In genomic region chr17:48725294-48726064, GRCh38 we compare ENCODE assay signal across 17 cellular contexts. TPM values are rescaled to one million over a fixed set of nuclear protein-coding genes. Genes with fewer than 3 reads are reported as not detected.
A peak's percentile ranks its signal among the peaks of the same experiment; 100 is the strongest.
DNase-seq lines count a peak whose midpoint lies in the region; ATAC-seq, FAIRE-seq and TF ChIP-seq lines count a peak whose summit lies in the region.
"Had no signal": no experiment of that assay in that cellular context is flagged by ENCODE, and none has a peak within 500 bp of the region (broad histone marks: within the 10 kb centered on the region; RNA-seq: fewer than 3 reads in every experiment).

No MANE protein-coding gene starts in this region.

- H3K27ac ChIP-seq in VCaP (peak overlapping the region; percentile 100), smooth muscle cell (ENCODE audit: low read depth) (no peak overlapping the region), pancreas (no peak overlapping the region)

- no peaks in the 10 kb centered on the region for H3K9me3 Mint-ChIP-seq in activated naive CD4-positive, alpha-beta T cell treated with anti-CD3 and anti-CD28 coated beads, Interleukin-2, amount 50 U/mL, for 24 hours

- FAIRE-seq in pancreas (lab: Jason Lieb, UNC), result no peak

- intact Hi-C loops in pancreas (cut with DNase I), result loop anchor here in 2 of 3 donors (5.0 to 10.0 kb wide), 3 partner anchors 62 to 309 kb away; no protein-coding TSS in a partner anchor

- DNase-seq in activated naive CD4-positive, alpha-beta T cell treated with Interleukin-2 at 50 U/mL for 16 hours, result no peak
- no peak for DNase-seq in smooth muscle cell (lab: John Stamatoyannopoulos, UW; ENCODE audit: unreplicated experiment)
- DNase-seq in GF-D8 (lab: John Stamatoyannopoulos, UW), result no peak
- no peak for DNase-seq in pancreas
- DNase-seq: activated CD4-positive, alpha-beta T cell treated with anti-CD3 and anti-CD28 coated beads for 36 hours; activated effector memory CD4-positive, alpha-beta T cell treated with anti-CD3 and anti-CD28 coated beads, Interleukin-2, amount 50 U/mL, for 16 hours; cerebellar nuclear complex; NCI-H2171; stimulated activated CD4-positive, alpha-beta T cell treated with anti-CD3 and anti-CD28 coated beads, Interleukin-2, amount 100 ng/mL, for 48 hours; stimulated activated naive CD4-positive, alpha-beta T cell treated with Interleukin-2 at 50 U/mL for 16 hours had no signal

- peak overlapping the region; percentile 28 for H3K4me3 ChIP-seq in iPS-15b (ENCODE audit: low read depth, low read length)
- peak overlapping the region; percentile 42 for H3K4me3 ChIP-seq in smooth muscle cell
- no peak overlapping the region for H3K4me3 ChIP-seq in pancreas

- no peaks in the 10 kb centered on the region for H3K36me3 Mint-ChIP-seq in activated naive CD4-positive, alpha-beta T cell treated with anti-CD3 and anti-CD28 coated beads, Interleukin-2, amount 50 U/mL, for 24 hours

- no peaks in the 10 kb centered on the region for H3K79me2 ChIP-seq in smooth muscle cell (ENCODE audit: low read depth)

- ATAC-seq in GM21717 (IDR thresholded peaks at IDR 0.05; ENCODE audit: unreplicated experiment), result no peak
- ATAC-seq in pancreas, result no peak

- H3K27me3 ChIP-seq in iPS-15b (ENCODE audit: control insufficient read depth, insufficient read depth, low read length) (peaks cover 100% of the 10 kb centered on the region), smooth muscle cell (ENCODE audit: low read depth) (peaks cover 48% of the 10 kb centered on the region), pancreas (peaks cover 8 to 80% (median 25%) of the 10 kb centered on the region in 4 donors)

- H3K4me2 ChIP-seq in smooth muscle cell, result peak overlapping the region; percentile 83

- H3K9ac ChIP-seq in iPS-15b (ENCODE audit: low read depth, low read length) (no peak overlapping the region), smooth muscle cell (ENCODE audit: low read depth) (no peak overlapping the region)

- TF ChIP-seq CTCF in VCaP (conservative IDR thresholded peaks at IDR 0.05) (no peak), smooth muscle cell (IDR thresholded peaks at IDR 0.05; ENCODE audit: borderline replicate concordance, insufficient read depth, poor library complexity, severe bottlenecking) (no peak), pancreas (IDR thresholded peaks at IDR 0.05) (no peak)

- H3K36me3 ChIP-seq in iPS-15b (ENCODE audit: control insufficient read depth, insufficient read depth, low read length) (no peaks in the 10 kb centered on the region), smooth muscle cell (ENCODE audit: low read depth) (no peaks in the 10 kb centered on the region), pancreas (no peaks in the 10 kb centered on the region)

- WGBS in smooth muscle cell (ENCODE audit: low lambda C conversion rate), result 26% methylated on average over 38 of the region's 38 CpGs
- 6% methylated on average over 38 of the region's 38 CpGs for WGBS in pancreas, 2 donors

- H3K4me1 ChIP-seq in iPS-15b (ENCODE audit: control insufficient read depth, insufficient read depth, low read length), result peaks cover 3% of the 10 kb centered on the region
- no peaks in the 10 kb centered on the region for H3K4me1 ChIP-seq in smooth muscle cell (ENCODE audit: low read depth)
- peaks cover 0 to 5% (median 0%) of the 10 kb centered on the region in 3 donors for H3K4me1 ChIP-seq in pancreas

- peak overlapping the region; percentile 35 for H3K27ac Mint-ChIP-seq in activated naive CD4-positive, alpha-beta T cell treated with anti-CD3 and anti-CD28 coated beads, Interleukin-2, amount 50 U/mL, for 24 hours
- H3K27ac Mint-ChIP-seq: activated CD4-positive, alpha-beta T cell treated with anti-CD3 and anti-CD28 coated beads for 36 hours; progenitor cell of endocrine pancreas had no signal

- peaks cover 42% of the 10 kb centered on the region for H3K4me1 Mint-ChIP-seq in activated naive CD4-positive, alpha-beta T cell treated with anti-CD3 and anti-CD28 coated beads, Interleukin-2, amount 50 U/mL, for 24 hours

- H3K9me3 ChIP-seq in iPS-15b (ENCODE audit: control insufficient read depth, insufficient read depth, low read length) (no peaks in the 10 kb centered on the region), smooth muscle cell (replicated peaks; ENCODE audit: low read depth) (no peaks in the 10 kb centered on the region), pancreas (no peaks in the 10 kb centered on the region)

- H4K20me1 ChIP-seq in smooth muscle cell (ENCODE audit: low read depth), result no peaks in the 10 kb centered on the region

- no peak overlapping the region for H3K4me3 Mint-ChIP-seq in activated naive CD4-positive, alpha-beta T cell treated with anti-CD3 and anti-CD28 coated beads, Interleukin-2, amount 50 U/mL, for 24 hours
- H3K4me3 Mint-ChIP-seq: activated CD4-positive, alpha-beta T cell treated with anti-CD3 and anti-CD28 coated beads for 36 hours had no signal

- peaks cover 4% of the 10 kb centered on the region for H3F3A ChIP-seq in smooth muscle cell (ENCODE audit: low read depth)

- H2AFZ ChIP-seq in smooth muscle cell (ENCODE audit: low read depth), result no peak overlapping the region

- H3K27me3 Mint-ChIP-seq in activated naive CD4-positive, alpha-beta T cell treated with anti-CD3 and anti-CD28 coated beads, Interleukin-2, amount 50 U/mL, for 24 hours, result peaks cover 77% of the 10 kb centered on the region

RNA-seq across cellular contexts. Expression of gene PRAC2, which starts 2.5 kb away (rescaled TPM):
- total RNA-seq in smooth muscle cell (3.5 and 8.4 TPM in 2 replicates), pancreas (not detected)
- polyA plus RNA-seq in smooth muscle cell (6.8 and 7.8 TPM in 2 replicates), pancreas (not detected)
- total RNA-seq: activated CD4-positive, alpha-beta T cell treated with anti-CD3 and anti-CD28 coated beads for 36 hours; fibroblast of lung; lung microvascular endothelial cell; progenitor cell of endocrine pancreas had no signal
- polyA plus RNA-seq: fibroblast of lung had no signal

RNA-seq across cellular contexts. Expression of gene HOXB13, which starts 3.1 kb away (rescaled TPM):
- 3.3 and 4.8 TPM in 2 replicates for total RNA-seq in smooth muscle cell
- polyA plus RNA-seq in smooth muscle cell, result 4.4 and 5.4 TPM in 2 replicates
- under 1 TPM in 1 of 6 donors, not detected in 5; 0.06 TPM for total RNA-seq in pancreas
- polyA plus RNA-seq in pancreas, result not detected
- total RNA-seq: activated CD4-positive, alpha-beta T cell treated with anti-CD3 and anti-CD28 coated beads for 36 hours; fibroblast of lung; lung microvascular endothelial cell; progenitor cell of endocrine pancreas had no signal
- polyA plus RNA-seq: fibroblast of lung had no signal

RNA-seq across cellular contexts. Expression of gene PRAC1, which starts 3.2 kb away (rescaled TPM):
- total RNA-seq in smooth muscle cell, result not detected in 2 replicates
- 2.4 and 6.5 TPM in 2 replicates for polyA plus RNA-seq in smooth muscle cell
- not detected for total RNA-seq in pancreas
- not detected for polyA plus RNA-seq in pancreas
- total RNA-seq: activated CD4-positive, alpha-beta T cell treated with anti-CD3 and anti-CD28 coated beads for 36 hours; fibroblast of lung; lung microvascular endothelial cell; progenitor cell of endocrine pancreas had no signal
- polyA plus RNA-seq: fibroblast of lung had no signal

Comparison
In these comparisons a context has a peak if more than half of its experiments do, and no peak if none do; other contexts are left out.
1. H3K4me3 ChIP-seq: peak in iPS-15b (single experiment) and smooth muscle cell (single experiment); none in pancreas (0 of 4).